In genomic region chr9:120432600-120432999, GRCh38 we compare ENCODE assay signal across 14 cellular contexts.
DNase-seq lines count a peak whose midpoint lies in the region; ATAC-seq and TF ChIP-seq lines count a peak whose summit lies in the region.
"Had no signal": no experiment of that assay in that cellular context is flagged by ENCODE, and none has a peak within 500 bp of the region (broad histone marks: within the 10 kb centered on the region; RNA-seq: fewer than 3 reads in every experiment).

No MANE protein-coding gene starts in this region.

- no peaks in the 10 kb centered on the region for H3K27me3 ChIP-seq in IMR-90 (ENCODE audit: control insufficient read depth, insufficient read depth, low read length)

- H3K4me1 Mint-ChIP-seq in naive B cell (peaks cover 12 to 18% (median 16%) of the 10 kb centered on the region in 3 donors), MCF 10A (ENCODE audit: insufficient read depth, unreplicated experiment) (no peaks in the 10 kb centered on the region)

- H3K4me2 ChIP-seq in IMR-90 (ENCODE audit: low read depth, low read length): no peak overlapping the region

- no peak overlapping the region for H2AFZ ChIP-seq in IMR-90 (replicated peaks; ENCODE audit: low read length, poor library complexity)

- H3K9me3 Mint-ChIP-seq in naive B cell (peaks cover 0 to 2% (median 0%) of the 10 kb centered on the region in 7 donors), MCF 10A (ENCODE audit: unreplicated experiment) (no peaks in the 10 kb centered on the region)
- H3K9me3 Mint-ChIP-seq: H9 had no signal

- no peak for ATAC-seq in IMR-90 (ENCODE audit: low read depth)
- peak; percentile 92 for ATAC-seq in left colon
- no peak for ATAC-seq in naive B cell (ENCODE audit: low read depth in 2 of 2)

- H3K27me3 Mint-ChIP-seq in naive B cell: no peaks in the 10 kb centered on the region
- H3K27me3 Mint-ChIP-seq in MCF 10A (ENCODE audit: insufficient read depth, unreplicated experiment): no peaks in the 10 kb centered on the region
- H3K27me3 Mint-ChIP-seq: B cell; CD4-positive, alpha-beta memory T cell had no signal

- 0 out of 2 replicates have a peak overlapping the region, but pooled peaks have one; percentile 30 for H2AK5ac ChIP-seq in IMR-90 (ENCODE audit: low read depth, low read length)

- H4K20me1 ChIP-seq in IMR-90 (ENCODE audit: insufficient read depth, low read length): no peaks in the 10 kb centered on the region

- TF ChIP-seq POLR2A in IMR-90 (IDR thresholded peaks at IDR 0.05; ENCODE audit: low read depth, low read length): no peak

- H2AK9ac ChIP-seq in IMR-90 (replicated peaks; ENCODE audit: low read depth, low read length, poor library complexity): no peak overlapping the region

- H3K9me1 ChIP-seq in IMR-90 (ENCODE audit: insufficient read depth, low read length): peaks cover 9% of the 10 kb centered on the region

- TF ChIP-seq CTCF in IMR-90 (conservative IDR thresholded peaks at IDR 0.05; ENCODE audit: low read depth, low read length) (no peak), MCF 10A (IDR thresholded peaks at IDR 0.05; ENCODE audit: unreplicated experiment) (no peak)

- H3K36me3 Mint-ChIP-seq in naive B cell (peaks cover 4 to 20% of the 10 kb centered on the region in 2 donors), MCF 10A (ENCODE audit: insufficient read depth, unreplicated experiment) (peaks cover 11% of the 10 kb centered on the region)

- H3K36me3 ChIP-seq in IMR-90 (ENCODE audit: control insufficient read depth, insufficient read depth, low read length): peaks cover 3% of the 10 kb centered on the region; the same call in 1 of the 2 replicates

- H3K79me1 ChIP-seq in IMR-90 (ENCODE audit: low read depth in 1 of 2, low read length in 2 of 2): peaks cover 14 to 34% of the 10 kb centered on the region in 2 experiments; a peak in 3 of 4 replicates

- no CpG with 5 or more reads among the region's 3 CpGs for WGBS in IMR-90 (ENCODE audit: extremely low coverage in 2 of 2, insufficient read length in 1 of 2), 2 experiments

- peak overlapping the region; percentile 48; the same call in 1 of the 2 replicates for H3K18ac ChIP-seq in IMR-90 (ENCODE audit: low read depth, low read length)

- dilution Hi-C loops in IMR-90 (cut with HindIII; ENCODE audit: low sequenced_read_pairs, unreplicated experiment): no loop called here

- no peaks in the 10 kb centered on the region for H3K9me3 ChIP-seq in IMR-90 (ENCODE audit: control insufficient read depth, insufficient read depth, low read length)

- BruUV-seq in IMR-90 (replicated peaks; lab: Mats Ljungman, UMichigan): no TSS peak
- no TSS peak for BruUV-seq in MCF 10A (replicated peaks; lab: Mats Ljungman, UMichigan)

- H2BK120ac ChIP-seq in IMR-90 (ENCODE audit: low read depth, low read length): peak overlapping the region; percentile 40; the same call in 1 of the 2 replicates

- H4K5ac ChIP-seq in IMR-90 (ENCODE audit: low read depth, low read length): peak overlapping the region; percentile 61

- H2BK20ac ChIP-seq in IMR-90 (ENCODE audit: low read depth, low read length): 0 out of 2 replicates have a peak overlapping the region, but pooled peaks have one; percentile 11

- no peak overlapping the region for H3K9ac ChIP-seq in IMR-90 (ENCODE audit: low read depth, low read length)

- DNase-seq in IMR-90 (no peak), NCI-H69 (lab: John Stamatoyannopoulos, UW) (peak; percentile 12), left colon (no peak), naive B cell (no peak), MCF 10A (ENCODE audit: unreplicated experiment) (no peak), T-helper 9 cell (no peak), NCI-H82 (lab: John Stamatoyannopoulos, UW) (no peak)
- DNase-seq: C1 segment of cervical spinal cord, DMS79 treated with DMSO at 0.1 percent for 48 hours, EL, GOT3, H9 had no signal

- no peak overlapping the region for H3K14ac ChIP-seq in IMR-90 (replicated peaks; ENCODE audit: low read depth, low read length)

- H3K4me3 Mint-ChIP-seq in naive B cell (no peak overlapping the region), MCF 10A (ENCODE audit: unreplicated experiment) (no peak overlapping the region)
- H3K4me3 Mint-ChIP-seq: B cell; CD4-positive, alpha-beta memory T cell; H9 had no signal

- no peak overlapping the region for H4K91ac ChIP-seq in IMR-90 (ENCODE audit: insufficient read depth, low read depth, low read length)

- H3K4me3 ChIP-seq in IMR-90 (ENCODE audit: insufficient read depth, low read depth, low read length): no peak overlapping the region

- H3K27ac Mint-ChIP-seq in naive B cell: peak overlapping the region in 5 of 6 donors; percentile 17 to 79 (median 58)
- no peak overlapping the region for H3K27ac Mint-ChIP-seq in MCF 10A (ENCODE audit: low read depth, unreplicated experiment)
- H3K27ac Mint-ChIP-seq: B cell, H9 had no signal

- POLR2A ChIA-PET in IMR-90 (lab: Charles Lee; ENCODE audit: unreplicated experiment): no interaction called here
- POLR2A ChIA-PET in MCF 10A (lab: Yijun Ruan, JAX): no interaction called here

- no peak overlapping the region for H3K27ac ChIP-seq in IMR-90 (ENCODE audit: insufficient read depth, low read length)

- no peak for TF ChIP-seq RAD21 in IMR-90 (IDR thresholded peaks at IDR 0.05; ENCODE audit: low read length)

- no peak overlapping the region for H2BK15ac ChIP-seq in IMR-90 (ENCODE audit: low read depth, low read length)

- in situ Hi-C loops in IMR-90 (cut with MboI; ENCODE audit: low sequenced_read_pairs): no loop called here

- no peak overlapping the region for H2BK5ac ChIP-seq in IMR-90 (ENCODE audit: low read depth, low read length, poor library complexity, severe bottlenecking)

- H4K8ac ChIP-seq in IMR-90 (ENCODE audit: low read depth in 2 of 2, low read length in 2 of 2): no peak overlapping the region

- H3K4me1 ChIP-seq in IMR-90 (ENCODE audit: control insufficient read depth, insufficient read depth, low read length): peaks cover 16% of the 10 kb centered on the region

- intact Hi-C loops in IMR-90 (cut with micrococcal nuclease): loop anchor here (5.0 kb wide), 1 partner anchor 35 kb away; no protein-coding TSS in a partner anchor
- intact Hi-C loops in left colon (cut with DNase I, micrococcal nuclease): no loop called here
- intact Hi-C loops in MCF 10A (cut with micrococcal nuclease): no loop called here

- no peak overlapping the region for H3K23ac ChIP-seq in IMR-90 (ENCODE audit: low read depth, low read length)

- CTCF ChIA-PET in IMR-90 (lab: Yijun Ruan, JAX) (no interaction called here), MCF 10A (lab: Yijun Ruan, JAX) (no interaction called here)

- 0 out of 2 replicates have a peak overlapping the region, but pooled peaks have one; percentile 34 for H3K4ac ChIP-seq in IMR-90 (ENCODE audit: low read depth, low read length)

- no peak overlapping the region for H3K56ac ChIP-seq in IMR-90 (ENCODE audit: extremely low read depth, insufficient read depth, low read length)

TF ChIP-seq in IMR-90, 13 proteins besides CTCF, POLR2A, EP300 and RAD21:
- TF ChIP-seq MXI1 (IDR thresholded peaks at IDR 0.05; ENCODE audit: borderline replicate concordance, low read depth, low read length) (no peak), CHD1 (IDR thresholded peaks at IDR 0.05; ENCODE audit: low read depth, low read length) (no peak), BHLHE40 (IDR thresholded peaks at IDR 0.05; ENCODE audit: low read depth, low read length) (no peak)
TF ChIP-seq in IMR-90: peak in this region for 0.
